In genomic region chr2:51780353-51780752, GRCh38 we compare ENCODE assay signal across 29 cellular contexts.
"Had no signal": no experiment of that assay in that cellular context is flagged by ENCODE, and none has a peak within 500 bp of the region (broad histone marks: within the 10 kb centered on the region; RNA-seq: fewer than 3 reads in every experiment).

No MANE protein-coding gene starts in this region.

- H3K4me1 ChIP-seq: pancreas, psoas muscle, suprapubic skin, thyroid gland, upper lobe of left lung, vagina had no signal

- DNase-seq: naive B cell; naive thymus-derived CD8-positive, alpha-beta T cell; nephron progenitor cell; nucleus accumbens; psoas muscle; small intestine; stimulated activated CD4-positive, alpha-beta T cell treated with anti-CD3 and anti-CD28 coated beads, Interleukin-12 subunit alpha, Interleukin-12 subunit beta, amount 100 ng/mL, for 4 hours; stimulated activated CD4-positive, alpha-beta T cell treated with anti-CD3 and anti-CD28 coated beads, Interleukin-1b, Interleukin-23, amount 100 ng/mL, for 48 hours; stimulated activated CD4-positive, alpha-beta T cell treated with anti-CD3 and anti-CD28 coated beads, Interleukin-4, amount 100 ng/mL, for 1 hour; stimulated activated CD4-positive, alpha-beta T cell treated with anti-CD3 and anti-CD28 coated beads, Interleukin-4, amount 100 ng/mL, for 4 hours; stimulated activated CD8-positive, alpha-beta memory T cell treated with anti-CD3 and anti-CD28 coated beads, Interleukin-4, amount 100 ng/mL, for 48 hours; stimulated activated naive CD4-positive, alpha-beta T cell; stimulated activated naive CD8-positive, alpha-beta T cell treated with anti-CD3 and anti-CD28 coated beads, Interleukin-15, amount 100 ng/mL, for 72 hours; stimulated activated naive CD8-positive, alpha-beta T cell treated with anti-CD3 and anti-CD28 coated beads, Interleukin-15, Interleukin-2, amounts not matched to agents 100 U/mL and 50 U/mL, for 24 hours; substantia nigra; thyroid gland; trophoblast cell had no signal

- H3K4me3 ChIP-seq: pancreas, psoas muscle, suprapubic skin, thoracic aorta, thyroid gland, tibial nerve, upper lobe of left lung, vagina had no signal

- FAIRE-seq: pancreas, small intestine, urothelium cell line had no signal

- H3K9me3 ChIP-seq: neutrophil, pancreas, psoas muscle, suprapubic skin, thoracic aorta, thyroid gland, tibial nerve, upper lobe of left lung, vagina had no signal

- ATAC-seq: naive thymus-derived CD8-positive, alpha-beta T cell; natural killer cell treated with Interleukin-12 subunit alpha and Interleukin-12 subunit beta and Interleukin-15 and Interleukin-18, amount 100 ng/mL, for 72 hours; pancreas; psoas muscle; right cardiac atrium; sciatic nerve; stimulated activated memory B cell treated with anti-CD40 and anti-IgM and Interleukin-4, amounts not matched to agents 10 μg/mL and 1 μg/mL and 100 μg/mL, for 72 hours; stimulated activated naive CD8-positive, alpha-beta T cell treated with anti-CD3 and anti-CD28 coated beads, Interleukin-15, amount 100 ng/mL, for 72 hours; stimulated activated naive CD8-positive, alpha-beta T cell treated with anti-CD3 and anti-CD28 coated beads, Interleukin-15, Interleukin-2, amounts not matched to agents 100 U/mL and 50 U/mL, for 24 hours had no signal

- H3K27ac ChIP-seq: neutrophil, pancreas, psoas muscle, suprapubic skin, thoracic aorta, thyroid gland, tibial nerve, upper lobe of left lung, vagina had no signal

- H3K36me3 ChIP-seq: neutrophil, pancreas, suprapubic skin, thoracic aorta, thyroid gland, tibial nerve, upper lobe of left lung, vagina had no signal

- H3K27me3 ChIP-seq: neutrophil, pancreas, suprapubic skin, thyroid gland, tibial nerve, upper lobe of left lung, vagina had no signal
